8 cellular contexts compared by ENCODE assay signal in the genomic region with DNA sequence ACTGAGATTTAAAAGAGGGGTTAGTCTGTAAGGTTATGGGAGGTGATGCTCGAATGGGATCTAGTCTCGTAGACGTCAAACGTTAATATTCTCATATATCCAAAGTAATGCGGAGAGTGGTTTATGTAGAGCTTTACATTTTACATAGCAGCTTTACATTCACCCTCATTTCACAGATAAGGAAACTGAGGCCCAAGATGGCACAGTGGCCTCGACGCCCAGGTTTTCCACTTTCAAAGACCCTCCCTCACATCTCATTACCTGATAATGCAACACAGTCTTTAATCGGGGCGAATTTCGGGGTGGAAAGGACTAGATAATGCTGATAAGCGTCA. TPM values are rescaled to one million over a fixed set of nuclear protein-coding genes. Genes with fewer than 3 reads are reported as not detected.
A peak's percentile ranks its signal among the peaks of the same experiment; 100 is the strongest.
DNase-seq lines count a peak whose midpoint lies in the region; ATAC-seq and TF ChIP-seq lines count a peak whose summit lies in the region.

No MANE protein-coding gene starts in this region.

- H3K27ac ChIP-seq in left ventricle myocardium inferior (replicated peaks) = peak overlapping the region; percentile 95
- H3K27ac ChIP-seq in mammary epithelial cell (ENCODE audit: insufficient read depth, low read depth, low read length) = peak overlapping the region; percentile 88
- H3K27ac ChIP-seq in mesodermal cell (ENCODE audit: low read depth, low read length, severe bottlenecking) = peak overlapping the region; percentile 90
- peak overlapping the region; percentile 91 for H3K27ac ChIP-seq in vagina

- ATAC-seq in HG03175 (IDR thresholded peaks at IDR 0.05; ENCODE audit: unreplicated experiment) = no peak

- H3K9ac ChIP-seq in mammary epithelial cell (ENCODE audit: insufficient read depth, low read length) = peak overlapping the region; percentile 99

- H3K4me2 ChIP-seq in mammary epithelial cell (ENCODE audit: insufficient read depth, low read depth, low read length) = peak overlapping the region; percentile 87

- H3K4me1 ChIP-seq in left ventricle myocardium inferior (peaks cover 72% of the 10 kb centered on the region), mammary epithelial cell (ENCODE audit: insufficient read depth, low read length) (peaks cover 12% of the 10 kb centered on the region), mesodermal cell (ENCODE audit: control insufficient read depth, insufficient read depth, low read length, poor library complexity, severe bottlenecking) (no peaks in the 10 kb centered on the region), vagina (peaks cover 52% of the 10 kb centered on the region)

- H3K27me3 ChIP-seq in left ventricle myocardium inferior (ENCODE audit: low read depth) = no peaks in the 10 kb centered on the region
- H3K27me3 ChIP-seq in mammary epithelial cell (ENCODE audit: insufficient read depth, low read length) = no peaks in the 10 kb centered on the region
- H3K27me3 ChIP-seq in vagina = no peaks in the 10 kb centered on the region

- peak overlapping the region; percentile 80 for H3K4me3 ChIP-seq in left ventricle myocardium inferior
- peak overlapping the region; percentile 82 to 91 (median 89) for H3K4me3 ChIP-seq in mammary epithelial cell (replicated peaks in 1 of 3; ENCODE audit: insufficient read depth in 1 of 3, low read depth in 2 of 3, low read length in 3 of 3)
- peak overlapping the region; percentile 82 for H3K4me3 ChIP-seq in mesodermal cell (ENCODE audit: extremely low read depth, insufficient read depth, low read length, poor library complexity, severe bottlenecking)
- peak overlapping the region; percentile 75 to 89 for H3K4me3 ChIP-seq in vagina

- no peak for TF ChIP-seq POLR2A in vagina (IDR thresholded peaks at IDR 0.05)

- dilution Hi-C loops in mammary epithelial cell (cut with HindIII; ENCODE audit: low sequenced_read_pairs) = no loop called here

- peak overlapping the region; percentile 97 for H2AFZ ChIP-seq in mammary epithelial cell (ENCODE audit: low read depth, low read length)

- in situ Hi-C loops in mammary epithelial cell (cut with MboI; ENCODE audit: low sequenced_read_pairs in 2 of 2) (no loop called here), KBM-7 (cut with MboI; ENCODE audit: low pct_unique_long_range_greater_than_20kb, low sequenced_read_pairs) (no loop called here)

- WGBS in mammary epithelial cell (ENCODE audit: low coverage, missing lambda C conversion rate) = 3% methylated on average over 11 of the region's 11 CpGs
- WGBS in mesodermal cell (ENCODE audit: insufficient coverage in 2 of 2), 2 experiments = 0% methylated on average over 2 of the region's 11 CpGs; no CpG with 5 or more reads in 1 of the 2 experiments

- CTCF ChIA-PET in mammary epithelial cell (lab: Charles Lee; ENCODE audit: low non-redundant PET) = interaction anchor here (0.6 to 0.7 kb wide), 3 partner anchors 8 to 175 kb away, joined by 3 to 4 read pairs (median 4); a partner anchor contains a TSS

- no peaks in the 10 kb centered on the region for H3K9me3 ChIP-seq in left ventricle myocardium inferior (replicated peaks)
- no peaks in the 10 kb centered on the region for H3K9me3 ChIP-seq in mammary epithelial cell (replicated peaks; ENCODE audit: insufficient read depth, low read length)
- H3K9me3 ChIP-seq in mesodermal cell (ENCODE audit: control insufficient read depth, low read length) = no peaks in the 10 kb centered on the region
- no peaks in the 10 kb centered on the region for H3K9me3 ChIP-seq in vagina

- peaks cover 66% of the 10 kb centered on the region for H3K79me2 ChIP-seq in mammary epithelial cell (ENCODE audit: insufficient read depth, low read length)

- BruUV-seq in mammary epithelial cell (replicated peaks; lab: Mats Ljungman, UMichigan) = TSS peak; percentile 88

- no peak for TF ChIP-seq CTCF in left ventricle myocardium inferior (IDR thresholded peaks at IDR 0.05; ENCODE audit: borderline replicate concordance)
- no peak for TF ChIP-seq CTCF in mammary epithelial cell (conservative IDR thresholded peaks at IDR 0.05 in 1 of 2, IDR thresholded peaks at IDR 0.05 in 1 of 2; ENCODE audit: extremely low read depth in 1 of 2, insufficient read depth in 1 of 2, low read depth in 1 of 2, low read length in 2 of 2)
- TF ChIP-seq CTCF in vagina (IDR thresholded peaks at IDR 0.05) = no peak

- H4K20me1 ChIP-seq in mammary epithelial cell (ENCODE audit: insufficient read depth, low read length) = no peaks in the 10 kb centered on the region

- DNase-seq in left ventricle myocardium inferior (no peak), cardiac septum (ENCODE audit: low spot score) (no peak), mammary epithelial cell (no peak), vagina (ENCODE audit: extremely low spot score in 2 of 2) (no peak), KBM-7 (no peak), AG20443 (ENCODE audit: low spot score) (no peak)

- intact Hi-C loops in left ventricle myocardium inferior (cut with micrococcal nuclease) = loop anchor here (10.0 kb wide), 1 partner anchor 100 kb away; a partner anchor contains a TSS
- intact Hi-C loops in cardiac septum (cut with DNase I) = loop anchor here (1.0 kb wide), 1 partner anchor 8 kb away; a partner anchor contains a TSS
- intact Hi-C loops in mammary epithelial cell (cut with micrococcal nuclease) = loop anchor here (1.0 to 5.0 kb wide), 4 partner anchors 8 to 144 kb away; a partner anchor contains a TSS
- intact Hi-C loops in vagina (cut with DNase I) = loop anchor here (10.0 kb wide), 1 partner anchor 150 kb away; no protein-coding TSS in a partner anchor

- H3K36me3 ChIP-seq in left ventricle myocardium inferior (no peaks in the 10 kb centered on the region), mammary epithelial cell (ENCODE audit: insufficient read depth, low read length) (no peaks in the 10 kb centered on the region), mesodermal cell (ENCODE audit: control insufficient read depth, insufficient read depth, low read length) (peaks cover 29% of the 10 kb centered on the region), vagina (no peaks in the 10 kb centered on the region)

RNA-seq across cellular contexts. Expression of a gene that starts 0.5 kb away (rescaled TPM):
- 11.3 TPM for total RNA-seq in left ventricle myocardium inferior
- total RNA-seq in cardiac septum = 13.0 TPM
- 10 to 100 TPM; 27.3 to 42.0 TPM for total RNA-seq in mammary epithelial cell
- polyA plus RNA-seq in mammary epithelial cell = 14.3 TPM
- 6.7 TPM for polyA minus RNA-seq in mammary epithelial cell
- polyA plus RNA-seq in mesodermal cell (2013, experiment 1 of 2) = 37.7 TPM
- polyA plus RNA-seq in mesodermal cell (2013, experiment 2 of 2) = 39.3 TPM
- 24.6 TPM for total RNA-seq in vagina

RNA-seq across cellular contexts. Expression of a gene that starts 35.0 kb away (rescaled TPM):
- 348 TPM for total RNA-seq in left ventricle myocardium inferior
- total RNA-seq in cardiac septum = 433 TPM
- 100 to 1,000 TPM; 357 to 921 TPM for total RNA-seq in mammary epithelial cell
- 425 TPM for polyA plus RNA-seq in mammary epithelial cell
- polyA minus RNA-seq in mammary epithelial cell = 179 TPM
- 1,475 TPM for polyA plus RNA-seq in mesodermal cell (2013, experiment 1 of 2)
- polyA plus RNA-seq in mesodermal cell (2013, experiment 2 of 2) = 1,549 TPM
- total RNA-seq in vagina = 222 TPM
